In genomic region chrX:130100180-130100579, GRCh38 we compare ENCODE assay signal across 14 cellular contexts. TPM values are rescaled to one million over a fixed set of nuclear protein-coding genes. Genes with fewer than 3 reads are reported as not detected.
DNase-seq lines count a peak whose midpoint lies in the region; ATAC-seq, FAIRE-seq and TF ChIP-seq lines count a peak whose summit lies in the region.
"Had no signal": no experiment of that assay in that cellular context is flagged by ENCODE, and none has a peak within 500 bp of the region (broad histone marks: within the 10 kb centered on the region; RNA-seq: fewer than 3 reads in every experiment).

No MANE protein-coding gene starts in this region.

- H3K36me3 Mint-ChIP-seq in CD14-positive monocyte, result peaks cover 9% of the 10 kb centered on the region in 2 donors

- H3K36me3 ChIP-seq in pancreas, result no peaks in the 10 kb centered on the region

- H3K4me1 Mint-ChIP-seq in CD14-positive monocyte, result peaks cover 75% of the 10 kb centered on the region

- TF ChIP-seq CTCF in CD14-positive monocyte (IDR thresholded peaks at IDR 0.05), result no peak
- no peak for TF ChIP-seq CTCF in fibroblast of mammary gland (conservative IDR thresholded peaks at IDR 0.05; ENCODE audit: control insufficient read depth, insufficient read depth, low read depth, low read length)
- no peak for TF ChIP-seq CTCF in pancreas (IDR thresholded peaks at IDR 0.05)
- no peak for TF ChIP-seq CTCF in foreskin keratinocyte (conservative IDR thresholded peaks at IDR 0.05)

- DNase-seq in CD14-positive monocyte (ENCODE audit: low spot score) (no peak), NCI-H510A treated with DMSO at 0.1 percent for 48 hours (lab: John Stamatoyannopoulos, UW) (peak; percentile 56), fibroblast of mammary gland (ENCODE audit: low read depth) (peak; percentile 96), pancreas (peak in 1 of 6 donors; percentile 21), HCEC 1CT (no peak), anterior cingulate cortex (lab: John Stamatoyannopoulos, UW) (no peak), foreskin keratinocyte (no peak)
- no peak for DNase-seq in effector CD8-positive, alpha-beta T cell (lab: John Stamatoyannopoulos, UW)
- DNase-seq: activated CD4-positive, alpha-beta T cell treated with anti-CD3 and anti-CD28 coated beads, Interleukin-2, amount 50 U/mL, for 4 hours; DND-41; NCI-H2081 had no signal

- H3K9me3 ChIP-seq in pancreas, result no peaks in the 10 kb centered on the region

- WGBS in pancreas, 2 donors, result 81 to 85% methylated on average over 5 of the region's 5 CpGs

- H3K27ac ChIP-seq in pancreas (no peak overlapping the region), foreskin keratinocyte (no peak overlapping the region)

- H3K27me3 ChIP-seq in pancreas, result no peaks in the 10 kb centered on the region
- no peaks in the 10 kb centered on the region for H3K27me3 ChIP-seq in foreskin keratinocyte

- H3K9me3 Mint-ChIP-seq in CD14-positive monocyte, result peaks cover 0 to 2% (median 0%) of the 10 kb centered on the region in 7 donors
- H3K9me3 Mint-ChIP-seq: type B pancreatic cell had no signal

- no peak for FAIRE-seq in pancreas (lab: Jason Lieb, UNC)

- H3K4me1 ChIP-seq in pancreas (no peaks in the 10 kb centered on the region), foreskin keratinocyte (no peaks in the 10 kb centered on the region)

- ATAC-seq in pancreas (peak in 3 of 4 donors; percentile 24 to 58 (median 49)), foreskin keratinocyte (no peak)
- ATAC-seq: HCT116 had no signal

- H3K4me3 ChIP-seq in fibroblast of mammary gland (ENCODE audit: control insufficient read depth, low read depth, low read length), result no peak overlapping the region
- no peak overlapping the region for H3K4me3 ChIP-seq in pancreas

- peaks cover 0 to 11% (median 0%) of the 10 kb centered on the region in 3 donors for H3K27me3 Mint-ChIP-seq in CD14-positive monocyte (ENCODE audit: low read depth in 3 of 3)
- H3K27me3 Mint-ChIP-seq: type B pancreatic cell had no signal

- H3K4me3 Mint-ChIP-seq in CD14-positive monocyte, result no peak overlapping the region
- H3K4me3 Mint-ChIP-seq: nephron, type B pancreatic cell had no signal

- peak overlapping the region in 4 of 7 donors; percentile 10 to 81 (median 56) for H3K27ac Mint-ChIP-seq in CD14-positive monocyte
- H3K27ac Mint-ChIP-seq: nephron, type B pancreatic cell had no signal

- intact Hi-C loops in CD14-positive monocyte (cut with micrococcal nuclease) (no loop called here), pancreas (cut with DNase I) (no loop called here)

RNA-seq across cellular contexts. Expression of gene ELF4, which starts 10.1 kb away (rescaled TPM):
- polyA plus RNA-seq in CD14-positive monocyte, result 10 to 100 TPM; 10.4 to 20.5 TPM
- total RNA-seq in pancreas, result 1 to 10 TPM; 1.4 to 4.6 (median 2.0) TPM
- polyA plus RNA-seq in pancreas, result 1 to 10 TPM; 1.1 to 2.0 TPM
- total RNA-seq in foreskin keratinocyte, result 26.5 and 27.8 TPM in 2 replicates
- polyA plus RNA-seq in foreskin keratinocyte, result 13.9 and 15.9 TPM in 2 replicates

Comparison
In these comparisons a context has a peak if more than half of its experiments do, and no peak if none do; other contexts are left out.
1. DNase-seq: peak in NCI-H510A treated with DMSO at 0.1 percent for 48 hours (single experiment) and fibroblast of mammary gland (single experiment); none in CD14-positive monocyte (single experiment), effector CD8-positive, alpha-beta T cell (single experiment), HCEC 1CT (single experiment), anterior cingulate cortex (0 of 58) and foreskin keratinocyte (0 of 2).